13 cellular contexts compared by ENCODE assay signal in genomic region chr20:49207071-49207470, GRCh38. TPM values are rescaled to one million over a fixed set of nuclear protein-coding genes. Genes with fewer than 3 reads are reported as not detected.
DNase-seq lines count a peak whose midpoint lies in the region; ATAC-seq and TF ChIP-seq lines count a peak whose summit lies in the region.
"Had no signal": no experiment of that assay in that cellular context is flagged by ENCODE, and none has a peak within 500 bp of the region (broad histone marks: within the 10 kb centered on the region; RNA-seq: fewer than 3 reads in every experiment).

No MANE protein-coding gene starts in this region.

- TF ChIP-seq POLR2A in testis (IDR thresholded peaks at IDR 0.05): no peak

- no peak overlapping the region for H3K27ac ChIP-seq in left ventricle myocardium inferior (replicated peaks)
- no peak overlapping the region for H3K27ac ChIP-seq in testis
- H3K27ac ChIP-seq: breast epithelium, neutrophil had no signal

- 88 to 97% methylated on average over 6 of the region's 6 CpGs for WGBS in testis, 2 donors

- peaks cover 3% of the 10 kb centered on the region for H3K9me3 Mint-ChIP-seq in activated T-helper 17 cell treated with anti-CD3 and anti-CD28 coated beads, Interleukin-2, amount 50 U/mL, for 72 hours

- H3K27me3 Mint-ChIP-seq in activated T-helper 17 cell treated with anti-CD3 and anti-CD28 coated beads, Interleukin-2, amount 50 U/mL, for 72 hours: no peaks in the 10 kb centered on the region

- H3K36me3 Mint-ChIP-seq in activated T-helper 17 cell treated with anti-CD3 and anti-CD28 coated beads, Interleukin-2, amount 50 U/mL, for 72 hours (ENCODE audit: low read depth): no peaks in the 10 kb centered on the region

- H3K4me1 Mint-ChIP-seq in activated T-helper 17 cell treated with anti-CD3 and anti-CD28 coated beads, Interleukin-2, amount 50 U/mL, for 72 hours: no peaks in the 10 kb centered on the region
- H3K4me1 Mint-ChIP-seq: CD14-positive monocyte had no signal

- H3K4me1 ChIP-seq in left ventricle myocardium inferior (no peaks in the 10 kb centered on the region), testis (no peaks in the 10 kb centered on the region)
- H3K4me1 ChIP-seq: breast epithelium had no signal

- H3K4me3 ChIP-seq in left ventricle myocardium inferior (no peak overlapping the region), testis (no peak overlapping the region)
- H3K4me3 ChIP-seq: breast epithelium had no signal

- H3K36me3 ChIP-seq in left ventricle myocardium inferior (no peaks in the 10 kb centered on the region), testis (ENCODE audit: low read depth, missing control alignments) (no peaks in the 10 kb centered on the region)
- H3K36me3 ChIP-seq: breast epithelium, neutrophil had no signal

- intact Hi-C loops in Right ventricle myocardium inferior (cut with DNase I) (no loop called here), left ventricle myocardium inferior (cut with micrococcal nuclease) (no loop called here), testis (cut with DNase I; ENCODE audit: low total_unique reads) (no loop called here), left cardiac atrium (cut with DNase I) (no loop called here)

- H3K9me3 ChIP-seq in left ventricle myocardium inferior (replicated peaks) (peaks cover 19% of the 10 kb centered on the region), testis (no peaks in the 10 kb centered on the region)
- H3K9me3 ChIP-seq: neutrophil had no signal

- ATAC-seq in Right ventricle myocardium inferior (no peak), GM19035 (IDR thresholded peaks at IDR 0.05; ENCODE audit: unreplicated experiment) (no peak), left cardiac atrium (no peak)
- ATAC-seq in activated T-helper 17 cell treated with anti-CD3 and anti-CD28 coated beads, Interleukin-2, amount 50 U/mL, for 72 hours (replicated peaks): peak; percentile 48

- no peak overlapping the region for H3K27ac Mint-ChIP-seq in activated T-helper 17 cell treated with anti-CD3 and anti-CD28 coated beads, Interleukin-2, amount 50 U/mL, for 72 hours
- H3K27ac Mint-ChIP-seq: CD14-positive monocyte; T-helper 1 cell treated with Interleukin-12 subunit alpha and Interleukin-12 subunit beta and Interleukin-4 antibody, amounts not matched to agents 30 μg/mL and 1 μg/mL, for 36 hours had no signal

- DNase-seq in Right ventricle myocardium inferior (ENCODE audit: missing footprints) (peak; percentile 45), left ventricle myocardium inferior (no peak), MV-4-11 (lab: John Stamatoyannopoulos, UW) (peak; percentile 21), testis (peak; percentile 43), left cardiac atrium (no peak)
- no peak for DNase-seq in activated CD8-positive, alpha-beta memory T cell treated with anti-CD3 and anti-CD28 coated beads, Interleukin-2, amount 50 U/mL, for 48 hours
- DNase-seq: stimulated activated naive CD4-positive, alpha-beta T cell treated with Interleukin-2 at 50 U/mL for 16 hours had no signal

- H3K4me3 Mint-ChIP-seq in activated T-helper 17 cell treated with anti-CD3 and anti-CD28 coated beads, Interleukin-2, amount 50 U/mL, for 72 hours: no peak overlapping the region
- H3K4me3 Mint-ChIP-seq: CD14-positive monocyte; T-helper 1 cell treated with Interleukin-12 subunit alpha and Interleukin-12 subunit beta and Interleukin-4 antibody, amounts not matched to agents 30 μg/mL and 1 μg/mL, for 36 hours had no signal

- H3K27me3 ChIP-seq in left ventricle myocardium inferior (ENCODE audit: low read depth) (no peaks in the 10 kb centered on the region), testis (no peaks in the 10 kb centered on the region)
- H3K27me3 ChIP-seq: breast epithelium, neutrophil had no signal

- no peak for TF ChIP-seq CTCF in left ventricle myocardium inferior (IDR thresholded peaks at IDR 0.05; ENCODE audit: borderline replicate concordance)
- TF ChIP-seq CTCF in testis (IDR thresholded peaks at IDR 0.05): peak in 1 of 3 experiments; percentile 7

RNA-seq across cellular contexts. Expression of gene DDX27, which starts 12.1 kb away (rescaled TPM):
- total RNA-seq in Right ventricle myocardium inferior (15.8 TPM), left ventricle myocardium inferior (14.6 TPM), testis (10 to 100 TPM; 53.3 to 54.1 TPM), left cardiac atrium (10 to 100 TPM; 13.3 to 19.0 TPM)
- total RNA-seq in activated T-helper 17 cell treated with anti-CD3 and anti-CD28 coated beads, Interleukin-2, amount 50 U/mL, for 72 hours: 10 to 100 TPM; 35.6 to 56.3 TPM
- polyA plus RNA-seq in testis (ENCODE audit: insufficient read depth, low read depth, low replicate concordance): 58.3 TPM

RNA-seq across cellular contexts. Expression of gene STAU1, which starts 18.9 kb away (rescaled TPM):
- total RNA-seq in Right ventricle myocardium inferior (60.7 TPM), left ventricle myocardium inferior (63.4 TPM), testis (10 to 100 TPM; 85.0 to 95.4 TPM), left cardiac atrium (10 to 100 TPM; 48.7 to 61.8 TPM)
- total RNA-seq in activated T-helper 17 cell treated with anti-CD3 and anti-CD28 coated beads, Interleukin-2, amount 50 U/mL, for 72 hours: 10 to 100 TPM; 73.3 to 88.2 TPM
- polyA plus RNA-seq in testis (ENCODE audit: insufficient read depth, low read depth, low replicate concordance): 77.3 TPM

Comparison
In these comparisons a context has a peak if more than half of its experiments do, and no peak if none do; other contexts are left out.
1. DNase-seq: peak in Right ventricle myocardium inferior (single experiment), MV-4-11 (single experiment) and testis (single experiment); none in left ventricle myocardium inferior (single experiment), activated CD8-positive, alpha-beta memory T cell treated with anti-CD3 and anti-CD28 coated beads, Interleukin-2, amount 50 U/mL, for 48 hours (single experiment) and left cardiac atrium (single experiment).